ENCODE assay signal across 16 cellular contexts in the genomic region with DNA sequence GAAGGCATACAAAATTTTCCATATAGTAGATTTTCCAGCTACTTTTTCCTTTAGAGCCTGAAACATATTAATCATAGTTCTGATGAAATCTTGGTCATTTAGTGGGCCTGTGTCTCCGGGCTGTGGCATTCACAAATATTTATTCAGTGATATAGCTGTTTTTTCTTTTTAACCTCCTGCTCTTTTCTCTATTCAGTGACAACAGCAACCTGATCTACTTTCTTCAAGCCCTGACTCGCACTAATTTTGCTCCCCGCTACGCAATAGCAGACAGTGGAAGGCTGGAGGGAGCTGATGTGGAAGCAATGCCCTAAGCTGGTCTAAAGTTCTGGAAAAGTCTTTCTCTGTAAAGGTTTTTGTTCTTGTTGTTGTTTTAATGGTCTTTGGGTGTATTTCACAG.
DNase-seq lines count a peak whose midpoint lies in the region; ATAC-seq and TF ChIP-seq lines count a peak whose summit lies in the region.
"Had no signal": no experiment of that assay in that cellular context is flagged by ENCODE, and none has a peak within 500 bp of the region (broad histone marks: within the 10 kb centered on the region; RNA-seq: fewer than 3 reads in every experiment).

No MANE protein-coding gene starts in this region.

- BruUV-seq in Panc1 (replicated peaks; lab: Mats Ljungman, UMichigan) (no TSS peak), A673 (replicated peaks; lab: Mats Ljungman, UMichigan) (no TSS peak)

- H3K9me3 ChIP-seq in Panc1 (ENCODE audit: control insufficient read depth, insufficient read depth, low read depth, low read length): no peaks in the 10 kb centered on the region
- H3K9me3 ChIP-seq in A673 (ENCODE audit: low read depth, low read length, poor library complexity, severe bottlenecking): no peaks in the 10 kb centered on the region
- H3K9me3 ChIP-seq: HAP-1, lower lobe of right lung had no signal

- peak; percentile 17 for DNase-seq in NCI-H2107 treated with DMSO at 0.1 percent for 48 hours (lab: John Stamatoyannopoulos, UW; ENCODE audit: unreplicated experiment)
- DNase-seq in NCI-H2107 (lab: John Stamatoyannopoulos, UW): no peak
- DNase-seq in Panc1 (ENCODE audit: low read depth, low spot score): no peak
- peak; percentile 53 for DNase-seq in fibroblast of gingiva (ENCODE audit: low read depth)
- peak; percentile 26 for DNase-seq in smooth muscle cell of the brain vasculature (ENCODE audit: low read depth, low spot score)
- no peak for DNase-seq in GDM1 (lab: John Stamatoyannopoulos, UW)
- no peak for DNase-seq in A673 (ENCODE audit: low spot score)
- DNase-seq: activated naive CD4-positive, alpha-beta T cell treated with anti-CD3 and anti-CD28 coated beads, Interleukin-2, amount 10 ng/mL, durations not matched to agents 7 days and 5 days; caudate nucleus; KG1; lower lobe of right lung; NCI-H1694 treated with DMSO at 0.1 percent for 48 hours; stimulated activated naive B cell treated with anti-CD40 and anti-IgM and Interleukin-4, amounts not matched to agents 10 μg/mL and 1 μg/mL and 100 μg/mL, for 72 hours had no signal

- H3K27me3 ChIP-seq in Panc1 (ENCODE audit: control insufficient read depth, insufficient read depth, low read length): no peaks in the 10 kb centered on the region
- H3K27me3 ChIP-seq in A673 (replicated peaks; ENCODE audit: insufficient read depth, low read depth, low read length, poor library complexity): no peaks in the 10 kb centered on the region
- H3K27me3 ChIP-seq: hepatocyte had no signal

- no peaks in the 10 kb centered on the region for H3K36me3 ChIP-seq in Panc1 (ENCODE audit: control insufficient read depth, insufficient read depth, low read length)
- no peaks in the 10 kb centered on the region for H3K36me3 ChIP-seq in A673 (ENCODE audit: insufficient read depth, low read length, poor library complexity, severe bottlenecking)
- H3K36me3 ChIP-seq: HAP-1, lower lobe of right lung had no signal

- in situ Hi-C loops in Panc1 (cut with HindIII; ENCODE audit: low pct_unique_long_range_greater_than_20kb, low sequenced_read_pairs): no loop called here

- H3K4me3 ChIP-seq in Panc1 (ENCODE audit: low read depth in 2 of 2, low read length in 2 of 2) (no peak overlapping the region), A673 (ENCODE audit: low read depth, low read length, poor library complexity, severe bottlenecking) (no peak overlapping the region)
- H3K4me3 ChIP-seq: HAP-1, hepatocyte, lower lobe of right lung had no signal

- intact Hi-C loops in Panc1 (cut with micrococcal nuclease; ENCODE audit: unreplicated experiment): loop anchor here (10.0 kb wide), 1 partner anchor 295 kb away; no protein-coding TSS in a partner anchor
- intact Hi-C loops in A673 (cut with micrococcal nuclease; ENCODE audit: unreplicated experiment): no loop called here

- TF ChIP-seq CTCF in Panc1 (IDR thresholded peaks at IDR 0.05): no peak
- no peak for TF ChIP-seq CTCF in A673 (conservative IDR thresholded peaks at IDR 0.05; ENCODE audit: low read depth, low read length)

- no peak; the same call in 1 of the 2 replicates for ATAC-seq in Panc1
- no peak for ATAC-seq in HG02623 (IDR thresholded peaks at IDR 0.05; ENCODE audit: unreplicated experiment)

- H3K4me1 ChIP-seq in Panc1 (ENCODE audit: control insufficient read depth, insufficient read depth, low read length) (no peaks in the 10 kb centered on the region; the same call in 1 of the 2 replicates), A673 (ENCODE audit: insufficient read depth, low read length, poor library complexity, severe bottlenecking) (no peaks in the 10 kb centered on the region)
- H3K4me1 ChIP-seq: HAP-1, lower lobe of right lung had no signal

- POLR2A ChIA-PET in Panc1 (lab: Charles Lee) (no interaction called here), A673 (lab: Charles Lee; ENCODE audit: low non-redundant PET) (no interaction called here)

- CTCF ChIA-PET in Panc1 (lab: Charles Lee): no interaction called here
- CTCF ChIA-PET in A673 (lab: Charles Lee): no interaction called here

- H3K27ac ChIP-seq in Panc1 (ENCODE audit: low read length) (peak overlapping the region; percentile 54; the same call in 1 of the 2 replicates), A673 (ENCODE audit: low read depth, low read length, poor library complexity, severe bottlenecking) (no peak overlapping the region)
- H3K27ac ChIP-seq: hepatocyte, lower lobe of right lung had no signal

Comparison
In these comparisons a context has a peak if more than half of its experiments do, and no peak if none do; other contexts are left out.
1. DNase-seq: peak in NCI-H2107 treated with DMSO at 0.1 percent for 48 hours (single experiment), fibroblast of gingiva (single experiment) and smooth muscle cell of the brain vasculature (single experiment); none in NCI-H2107 (single experiment), Panc1 (single experiment), GDM1 (single experiment) and A673 (single experiment).